ENCODE assay signal across 19 cellular contexts in the genomic region with DNA sequence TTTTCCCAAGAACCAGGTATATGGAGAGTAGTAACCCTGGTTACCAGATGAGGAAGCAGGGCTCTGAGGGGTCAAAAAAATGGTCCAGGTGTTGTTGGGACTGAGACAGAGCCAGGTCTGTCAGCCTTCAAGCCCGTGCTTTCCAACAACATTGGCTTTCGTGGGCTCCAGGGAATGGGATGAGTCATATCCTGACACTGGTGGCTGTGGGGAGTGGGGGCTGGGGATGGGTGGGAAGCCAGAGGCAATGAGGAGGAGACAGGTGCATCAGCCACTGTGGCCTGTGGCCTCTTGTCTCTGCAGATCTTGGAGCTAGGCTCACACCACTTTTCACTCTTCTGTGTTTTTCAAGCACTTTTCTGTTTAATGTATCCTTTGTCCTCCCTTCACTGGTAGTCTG. TPM values are rescaled to one million over a fixed set of nuclear protein-coding genes. Genes with fewer than 3 reads are reported as not detected.
A peak's percentile ranks its signal among the peaks of the same experiment; 100 is the strongest.
DNase-seq lines count a peak whose midpoint lies in the region; FAIRE-seq and TF ChIP-seq lines count a peak whose summit lies in the region.
"Had no signal": no experiment of that assay in that cellular context is flagged by ENCODE, and none has a peak within 500 bp of the region (broad histone marks: within the 10 kb centered on the region; RNA-seq: fewer than 3 reads in every experiment).

No MANE protein-coding gene starts in this region.

- H3K9ac ChIP-seq in endothelial cell of umbilical vein (replicated peaks; ENCODE audit: extremely low read depth, insufficient read depth, low read length) (no peak overlapping the region), kidney (ENCODE audit: low read length in 2 of 2) (no peak overlapping the region)

- TF ChIP-seq POLR2A in endothelial cell of umbilical vein (IDR thresholded peaks at IDR 0.05; ENCODE audit: low read depth, low read length), result no peak

- H3K27me3 ChIP-seq in endothelial cell of umbilical vein (ENCODE audit: control insufficient read depth in 2 of 2, insufficient read depth in 2 of 2, low read length in 2 of 2), result peaks cover 0 to 2% of the 10 kb centered on the region in 2 experiments
- H3K27me3 ChIP-seq: brain microvascular endothelial cell, suprapubic skin had no signal

- no TSS peak for BruUV-seq in endothelial cell of umbilical vein (replicated peaks; lab: Mats Ljungman, UMichigan)

- no peak overlapping the region for H3K4me2 ChIP-seq in endothelial cell of umbilical vein (ENCODE audit: insufficient read depth, low read length)

- H3K79me2 ChIP-seq in endothelial cell of umbilical vein (ENCODE audit: control insufficient read depth, insufficient read depth, low read length), result no peaks in the 10 kb centered on the region

- H3K4me3 ChIP-seq in endothelial cell of umbilical vein (replicated peaks in 1 of 3; ENCODE audit: insufficient read depth in 1 of 3, low read depth in 1 of 3, low read length in 3 of 3), result no peak overlapping the region
- no peak overlapping the region for H3K4me3 ChIP-seq in kidney (ENCODE audit: low read length in 2 of 2)
- H3K4me3 ChIP-seq: coronary artery, K562, prostate gland, suprapubic skin had no signal

- intact Hi-C loops in endothelial cell of umbilical vein (cut with micrococcal nuclease) (no loop called here), kidney (cut with DNase I) (no loop called here)

- no peak overlapping the region for H2AFZ ChIP-seq in endothelial cell of umbilical vein (ENCODE audit: low read depth, low read length)

- FAIRE-seq in endothelial cell of umbilical vein (lab: Jason Lieb, UNC) (peak; percentile 76), kidney (lab: Jason Lieb, UNC) (no peak)
- FAIRE-seq: K562 had no signal

- H3K9me1 ChIP-seq in endothelial cell of umbilical vein (replicated peaks; ENCODE audit: control insufficient read depth, extremely low read depth, insufficient read depth, low read length), result no peaks in the 10 kb centered on the region

- H3K36me3 ChIP-seq in endothelial cell of umbilical vein (ENCODE audit: control insufficient read depth in 2 of 2, extremely low read depth in 1 of 2, insufficient read depth in 2 of 2, low read length in 2 of 2) (no peaks in the 10 kb centered on the region), kidney (ENCODE audit: control insufficient read depth in 1 of 2, insufficient read depth in 2 of 2, low read length in 2 of 2) (no peaks in the 10 kb centered on the region)
- H3K36me3 ChIP-seq: brain microvascular endothelial cell, prostate gland, suprapubic skin had no signal

- CTCF ChIA-PET in endothelial cell of umbilical vein (lab: Charles Lee), result interaction anchor here (1.0 to 1.6 kb wide), 2 partner anchors 19 to 57 kb away, joined by 3 to 4 read pairs; no protein-coding TSS in a partner anchor

- DNase-seq in EL (peak; percentile 43), NCI-H226 (peak; percentile 31), endothelial cell of umbilical vein (ENCODE audit: low read depth, low spot score) (peak; percentile 34), DMS79 (lab: John Stamatoyannopoulos, UW) (no peak), cerebellum (ENCODE audit: low spot score) (no peak), kidney (no peak)
- DNase-seq: activated CD8-positive, alpha-beta T cell treated with anti-CD3 and anti-CD28 coated beads for 36 hours; activated effector memory CD4-positive, alpha-beta T cell treated with anti-CD3 and anti-CD28 coated beads, Interleukin-2, amount 50 U/mL, for 16 hours; activated naive CD8-positive, alpha-beta T cell treated with anti-CD3 and anti-CD28 coated beads, Interleukin-2, amount 50 U/mL, for 24 hours; activated T-cell treated with anti-CD3 and anti-CD28 coated beads for 4 hours; HCEC 1CT; NCI-H146; NCI-H748 treated with DMSO at 0.1 percent for 48 hours had no signal

- dilution Hi-C loops in endothelial cell of umbilical vein (cut with MboI; ENCODE audit: extremely low pct_ligation_motif_present, low sequenced_read_pairs), result no loop called here

- H3K27ac ChIP-seq in endothelial cell of umbilical vein (ENCODE audit: insufficient read depth, low read depth, low read length) (no peak overlapping the region), temporal lobe (ENCODE audit: low read depth, low read length) (peak overlapping the region; percentile 99), kidney (ENCODE audit: low read depth in 2 of 2, low read length in 2 of 2) (no peak overlapping the region)
- H3K27ac ChIP-seq: brain microvascular endothelial cell, prostate gland, suprapubic skin had no signal

- peaks cover 24% of the 10 kb centered on the region for H3K4me1 ChIP-seq in endothelial cell of umbilical vein (ENCODE audit: control insufficient read depth, extremely low read depth, insufficient read depth, low read length)
- peaks cover 6 to 13% of the 10 kb centered on the region in 2 donors for H3K4me1 ChIP-seq in kidney (ENCODE audit: control insufficient read depth in 1 of 2, insufficient read depth in 1 of 2, low read depth in 1 of 2, low read length in 2 of 2)
- H3K4me1 ChIP-seq: prostate gland had no signal

- no peak for TF ChIP-seq CTCF in endothelial cell of umbilical vein (IDR thresholded peaks at IDR 0.05; ENCODE audit: extremely low read depth in 1 of 2, insufficient read depth in 1 of 2, low read depth in 1 of 2, low read length in 2 of 2)
- TF ChIP-seq CTCF in kidney (IDR thresholded peaks at IDR 0.05; ENCODE audit: borderline replicate concordance, extremely low read depth, insufficient read depth), result no peak

- POLR2A ChIA-PET in endothelial cell of umbilical vein (lab: Charles Lee), result no interaction called here

- H4K20me1 ChIP-seq in endothelial cell of umbilical vein (replicated peaks; ENCODE audit: control insufficient read depth, extremely low read depth, insufficient read depth, low read length), result no peaks in the 10 kb centered on the region

- H3K9me3 ChIP-seq in endothelial cell of umbilical vein (replicated peaks; ENCODE audit: control insufficient read depth, insufficient read depth, low read length) (no peaks in the 10 kb centered on the region), kidney (ENCODE audit: control insufficient read depth in 1 of 2, low read length in 2 of 2) (no peaks in the 10 kb centered on the region)
- H3K9me3 ChIP-seq: prostate gland, suprapubic skin had no signal

TF ChIP-seq in endothelial cell of umbilical vein, 7 proteins besides CTCF, POLR2A, EP300 and RAD21:
- TF ChIP-seq GATA2 (IDR thresholded peaks at IDR 0.05; ENCODE audit: insufficient read depth, insufficient read length, low read depth, low read length) (no peak), MYC (IDR thresholded peaks at IDR 0.05; ENCODE audit: low read depth, low read length) (no peak), POLR2AphosphoS5 (IDR thresholded peaks at IDR 0.05; ENCODE audit: insufficient read depth, low read depth, low read length) (no peak), MAX (IDR thresholded peaks at IDR 0.05; ENCODE audit: insufficient read depth, insufficient read length) (no peak), FOS (IDR thresholded peaks at IDR 0.05; ENCODE audit: borderline replicate concordance, insufficient read depth, low read length) (peak; percentile 37), JUN (IDR thresholded peaks at IDR 0.05; ENCODE audit: borderline replicate concordance, insufficient read depth, insufficient read length, low read depth) (no peak), EZH2 (IDR thresholded peaks at IDR 0.05; ENCODE audit: borderline replicate concordance, low read depth, low read length, severe bottlenecking) (no peak)

RNA-seq across cellular contexts. Expression of gene CORO2B, which starts 38.2 kb away (rescaled TPM):
- total RNA-seq in endothelial cell of umbilical vein (2.9 and 3.7 TPM in 2 replicates), temporal lobe (28.0 TPM), cerebellum (30.2 TPM), kidney (7.9 TPM)
- polyA plus RNA-seq in endothelial cell of umbilical vein (2.4 and 2.9 TPM in 2 replicates), kidney (ENCODE audit: insufficient read depth, low read depth, low replicate concordance) (9.0 TPM)
- 2.0 and 2.2 TPM in 2 replicates for polyA plus RNA-seq in endothelial cell of umbilical vein (2011; cell fraction: cytosol; rRNA removed)
- 2.3 TPM in 2 replicates for polyA plus RNA-seq in endothelial cell of umbilical vein (2011; cell fraction: nucleus; rRNA removed)
- 0.50 and 1.1 TPM in 2 replicates for polyA plus RNA-seq in endothelial cell of umbilical vein (2012)
- 2.6 and 2.7 TPM in 2 replicates for polyA minus RNA-seq in endothelial cell of umbilical vein
- not detected for polyA minus RNA-seq in endothelial cell of umbilical vein (2011; cell fraction: cytosol; rRNA and poly(A)+ RNA removed)
- 0.91 and 1.3 TPM in 2 replicates for polyA minus RNA-seq in endothelial cell of umbilical vein (2011; cell fraction: nucleus; rRNA and poly(A)+ RNA removed)
- total RNA-seq: activated CD8-positive, alpha-beta T cell treated with anti-CD3 and anti-CD28 coated beads for 36 hours; K562 had no signal
- polyA plus RNA-seq: K562 had no signal

Comparison
In these comparisons a context has a peak if more than half of its experiments do, and no peak if none do; other contexts are left out.
1. DNase-seq: peak in EL (single experiment), NCI-H226 (single experiment) and endothelial cell of umbilical vein (single experiment); none in DMS79 (single experiment), cerebellum (single experiment) and kidney (single experiment).